ENCODE assay signal across 8 cellular contexts in the genomic region with DNA sequence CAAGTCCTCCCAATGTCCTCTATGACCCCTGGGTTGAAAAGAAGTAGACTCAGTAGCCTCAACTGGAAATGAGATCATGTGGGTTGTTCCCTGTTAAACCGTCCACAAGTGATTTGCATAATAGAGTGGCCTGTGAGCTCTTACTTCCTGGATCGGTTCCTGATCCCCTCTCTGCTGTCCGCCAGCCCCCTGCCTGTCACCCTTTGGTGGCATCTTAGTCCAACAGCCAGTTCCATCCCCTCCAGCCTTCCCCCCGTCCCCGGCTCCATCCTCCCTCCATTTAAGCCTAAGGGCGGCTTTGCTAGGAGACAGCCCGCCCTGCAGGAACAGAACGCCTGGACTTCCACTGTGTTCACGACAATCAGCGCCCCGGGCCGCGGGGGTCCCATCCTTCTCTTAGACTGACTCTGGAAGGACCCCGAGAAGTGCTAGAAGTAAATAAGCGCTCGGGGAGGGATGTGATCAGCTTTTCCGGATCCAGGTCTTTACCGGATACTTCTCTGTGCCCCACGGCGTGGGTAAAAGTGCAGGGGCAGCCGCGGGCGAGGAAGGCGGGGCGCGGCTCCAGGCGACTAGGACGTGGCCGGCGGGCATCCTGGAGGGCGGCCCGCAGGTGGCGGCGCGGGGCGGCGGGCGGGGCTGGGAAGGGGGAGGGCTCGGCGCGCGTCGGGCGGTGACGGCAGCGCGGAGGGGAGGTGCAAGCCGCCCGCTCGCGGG. TPM values are rescaled to one million over a fixed set of nuclear protein-coding genes. Genes with fewer than 3 reads are reported as not detected.
DNase-seq lines count a peak whose midpoint lies in the region; ATAC-seq and TF ChIP-seq lines count a peak whose summit lies in the region.

No MANE protein-coding gene starts in this region.

- H3K36me3 ChIP-seq in ovary = no peaks in the 10 kb centered on the region
- H3K36me3 ChIP-seq in thyroid gland = no peaks in the 10 kb centered on the region

- H3K4me1 ChIP-seq in ovary (ENCODE audit: insufficient read depth) (peaks cover 10% of the 10 kb centered on the region), thyroid gland (peaks cover 13 to 23% of the 10 kb centered on the region in 2 donors)

- DNase-seq in D341Med (ENCODE audit: low spot score) (peak; percentile 93), SK-MEL-5 (ENCODE audit: low read depth, low spot score) (peak; percentile 53), head of caudate nucleus (peak in 41 of 42 donors; percentile 13 to 82 (median 69)), ovary (peak in 4 of 5 donors; percentile 62 to 80 (median 72)), thyroid gland (peak; percentile 72 to 74)

- TF ChIP-seq CTCF in ovary (IDR thresholded peaks at IDR 0.05) (no peak), thyroid gland (IDR thresholded peaks at IDR 0.05) (no peak)

- no peak for TF ChIP-seq EP300 in ovary (IDR thresholded peaks at IDR 0.05)

- no peaks in the 10 kb centered on the region for H3K36me3 Mint-ChIP-seq in activated naive CD4-positive, alpha-beta T cell treated with anti-CD3 and anti-CD28 coated beads, Interleukin-2, amount 50 U/mL, for 24 hours

- H3K4me3 Mint-ChIP-seq in activated naive CD4-positive, alpha-beta T cell treated with anti-CD3 and anti-CD28 coated beads, Interleukin-2, amount 50 U/mL, for 24 hours = peak overlapping the region; percentile 85

- peak overlapping the region; percentile 94 for H3K27ac Mint-ChIP-seq in activated naive CD4-positive, alpha-beta T cell treated with anti-CD3 and anti-CD28 coated beads, Interleukin-2, amount 50 U/mL, for 24 hours

- in situ Hi-C loops in SK-MEL-5 (cut with HindIII; ENCODE audit: low pct_unique_long_range_greater_than_20kb, low sequenced_read_pairs) = no loop called here

- no peaks in the 10 kb centered on the region for H3K9me3 Mint-ChIP-seq in activated naive CD4-positive, alpha-beta T cell treated with anti-CD3 and anti-CD28 coated beads, Interleukin-2, amount 50 U/mL, for 24 hours

- WGBS in ovary, 3 donors = 3 to 4% (median 3%) methylated on average over 20 to 46 of the region's 51 CpGs
- 0 to 3% methylated on average over 6 to 17 of the region's 51 CpGs for WGBS in thyroid gland, 2 donors

- H3K27me3 ChIP-seq in ovary (no peaks in the 10 kb centered on the region), thyroid gland (no peaks in the 10 kb centered on the region)

- TF ChIP-seq POLR2A in ovary (IDR thresholded peaks at IDR 0.05) = no peak
- TF ChIP-seq POLR2A in thyroid gland (IDR thresholded peaks at IDR 0.05) = peak in 1 of 2 donors; percentile 58

- ATAC-seq in GM19452 (IDR thresholded peaks at IDR 0.05; ENCODE audit: unreplicated experiment) (peak; percentile 70), HG03558 (IDR thresholded peaks at IDR 0.05; ENCODE audit: extremely low read depth, unreplicated experiment) (peak; percentile 69)

- intact Hi-C loops in head of caudate nucleus (cut with DNase I) (loop anchor here (2.0 to 5.0 kb wide), 3 partner anchors 51 to 84 kb away; a partner anchor contains a TSS), ovary (cut with DNase I) (loop anchor here in 3 of 4 donors (1.0 to 10.0 kb wide), 4 partner anchors 48 to 86 kb away; a partner anchor contains a TSS), thyroid gland (cut with DNase I) (loop anchor here (10.0 kb wide), 1 partner anchor 48 kb away; a partner anchor contains a TSS)

- H3K4me3 ChIP-seq in ovary = peak overlapping the region; percentile 85
- peak overlapping the region in 2 of 3 donors; percentile 88 to 94 for H3K4me3 ChIP-seq in thyroid gland (replicated peaks in 1 of 3)

- no peaks in the 10 kb centered on the region for H3K27me3 Mint-ChIP-seq in activated naive CD4-positive, alpha-beta T cell treated with anti-CD3 and anti-CD28 coated beads, Interleukin-2, amount 50 U/mL, for 24 hours

- H3K9me3 ChIP-seq in ovary = no peaks in the 10 kb centered on the region
- no peaks in the 10 kb centered on the region for H3K9me3 ChIP-seq in thyroid gland

- H3K27ac ChIP-seq in ovary (peak overlapping the region in 1 of 2 donors; percentile 36), thyroid gland (peak overlapping the region; percentile 76 to 99 (median 97))

- peaks cover 46% of the 10 kb centered on the region for H3K4me1 Mint-ChIP-seq in activated naive CD4-positive, alpha-beta T cell treated with anti-CD3 and anti-CD28 coated beads, Interleukin-2, amount 50 U/mL, for 24 hours

RNA-seq across cellular contexts. Expression of a gene that starts 51.2 kb away (rescaled TPM):
- total RNA-seq in SK-MEL-5 (2014; rRNA removed; shearing (Covaris generic)) = 20.9 and 30.4 TPM in 2 replicates
- 6.9 and 18.5 TPM in 2 replicates for polyA plus RNA-seq in SK-MEL-5 (2015; cell fraction: cytosol; rRNA removed)
- polyA plus RNA-seq in SK-MEL-5 (2015; cell fraction: nucleus; rRNA removed) = 19.1 and 19.9 TPM in 2 replicates
- 10 to 100 TPM in 3 of 7 donors, 1 to 10 TPM in 4; 4.7 to 58.7 (median 9.5) TPM for total RNA-seq in ovary
- polyA plus RNA-seq in ovary = 1 to 10 TPM; 2.4 to 7.3 TPM
- total RNA-seq in thyroid gland = 10 to 100 TPM; 18.7 to 58.2 (median 43.3) TPM
